ENCODE assay signal across 28 cellular contexts in the genomic region with DNA sequence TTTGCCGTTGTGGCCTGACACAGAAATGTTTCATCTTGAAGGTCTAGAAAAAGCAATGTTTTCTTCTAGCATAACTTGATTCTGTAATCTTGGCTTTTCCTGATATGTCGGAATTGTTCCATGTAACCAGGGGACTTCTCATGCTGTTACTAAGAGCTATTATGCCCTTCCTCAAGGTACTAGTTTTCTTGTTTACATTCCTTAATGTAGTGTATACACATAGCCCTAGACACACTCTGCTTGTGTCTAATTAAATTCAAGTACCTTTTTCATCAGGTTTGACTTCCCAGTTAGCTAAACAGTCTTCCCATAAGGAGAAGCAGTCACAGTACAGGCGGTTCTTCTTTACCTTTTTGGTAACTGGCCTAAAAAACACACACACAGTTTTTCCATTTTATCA.
"Had no signal": no experiment of that assay in that cellular context is flagged by ENCODE, and none has a peak within 500 bp of the region (broad histone marks: within the 10 kb centered on the region; RNA-seq: fewer than 3 reads in every experiment).

No MANE protein-coding gene starts in this region.

- H3K27me3 ChIP-seq: gastrocnemius medialis, pancreas, sigmoid colon, tibial artery, upper lobe of right lung had no signal

- H3K4me1 ChIP-seq: gastrocnemius medialis, pancreas, prostate gland, sigmoid colon, tibial artery, upper lobe of right lung had no signal

- H3K36me3 ChIP-seq: gastrocnemius medialis, pancreas, prostate gland, sigmoid colon, tibial artery, upper lobe of right lung had no signal

- H3K9me3 Mint-ChIP-seq: activated CD8-positive, alpha-beta T cell treated with anti-CD3 and anti-CD28 coated beads for 36 hours; activated T-cell treated with anti-CD3 and anti-CD28 coated beads, Interleukin-2, amount 50 U/mL, for 4 hours; activated T-helper 17 cell treated with anti-CD3 and anti-CD28 coated beads, Interleukin-2, amount 50 U/mL, for 72 hours; effector memory CD8-positive, alpha-beta T cell; naive thymus-derived CD8-positive, alpha-beta T cell; neural crest cell; stimulated activated effector memory CD8-positive, alpha-beta T cell treated with anti-CD3 and anti-CD28 coated beads, Interleukin-12 subunit alpha, Interleukin-12 subunit beta, amount 100 ng/mL, for 72 hours; stimulated activated naive CD8-positive, alpha-beta T cell treated with anti-CD3 and anti-CD28 coated beads, Interleukin-15, amount 100 ng/mL, for 72 hours had no signal

- H3K9me3 ChIP-seq: gastrocnemius medialis, pancreas, prostate gland, sigmoid colon, tibial artery, upper lobe of right lung had no signal

- H3K27me3 Mint-ChIP-seq: activated CD8-positive, alpha-beta T cell treated with anti-CD3 and anti-CD28 coated beads for 36 hours; activated T-helper 17 cell treated with anti-CD3 and anti-CD28 coated beads, Interleukin-2, amount 50 U/mL, for 72 hours; naive thymus-derived CD8-positive, alpha-beta T cell; stimulated activated naive CD8-positive, alpha-beta T cell treated with anti-CD3 and anti-CD28 coated beads, Interleukin-15, amount 100 ng/mL, for 72 hours had no signal

- H3K4me3 Mint-ChIP-seq: activated CD8-positive, alpha-beta T cell treated with anti-CD3 and anti-CD28 coated beads for 36 hours; activated T-cell treated with anti-CD3 and anti-CD28 coated beads, Interleukin-2, amount 50 U/mL, for 4 hours; activated T-helper 17 cell treated with anti-CD3 and anti-CD28 coated beads, Interleukin-2, amount 50 U/mL, for 72 hours; effector memory CD8-positive, alpha-beta T cell; naive thymus-derived CD8-positive, alpha-beta T cell; neural crest cell; stimulated activated effector memory CD8-positive, alpha-beta T cell treated with anti-CD3 and anti-CD28 coated beads, Interleukin-12 subunit alpha, Interleukin-12 subunit beta, amount 100 ng/mL, for 72 hours; stimulated activated naive CD8-positive, alpha-beta T cell treated with anti-CD3 and anti-CD28 coated beads, Interleukin-15, amount 100 ng/mL, for 72 hours had no signal

- H3K36me3 Mint-ChIP-seq: naive thymus-derived CD8-positive, alpha-beta T cell; stimulated activated effector memory CD8-positive, alpha-beta T cell treated with anti-CD3 and anti-CD28 coated beads, Interleukin-12 subunit alpha, Interleukin-12 subunit beta, amount 100 ng/mL, for 72 hours had no signal

- DNase-seq: activated CD4-positive, alpha-beta T cell treated with anti-CD3 and anti-CD28 coated beads for 1 hour; activated CD4-positive, alpha-beta T cell treated with anti-CD3 and anti-CD28 coated beads, Interleukin-2, amount 50 U/mL, for 1 hour; activated CD8-positive, alpha-beta T cell treated with anti-CD3 and anti-CD28 coated beads for 36 hours; activated gamma-delta T cell treated with Interleukin-2 at 50 U/mL for 16 hours; activated naive CD4-positive, alpha-beta T cell treated with anti-CD3 and anti-CD28 coated beads, Interleukin-2, amount 50 U/mL, for 16 hours; activated T-cell treated with anti-CD3 and anti-CD28 coated beads, Interleukin-2, amount 50 U/mL, for 4 hours; amniotic stem cell; caudate nucleus; cortex of kidney; effector memory CD8-positive, alpha-beta T cell; erythroblast; gastrocnemius medialis; glutamatergic neuron; left cardiac atrium; naive thymus-derived CD8-positive, alpha-beta T cell; nucleus accumbens; pancreas; sigmoid colon; small intestine; stimulated activated CD4-positive, alpha-beta T cell treated with anti-CD3 and anti-CD28 coated beads, Interleukin-4, amount 100 ng/mL, for 24 hours; stimulated activated naive CD8-positive, alpha-beta T cell treated with anti-CD3 and anti-CD28 coated beads, Interleukin-15, amount 100 ng/mL, for 72 hours; substantia nigra; tibial artery; upper lobe of right lung had no signal

- H3K27ac Mint-ChIP-seq: activated CD8-positive, alpha-beta T cell treated with anti-CD3 and anti-CD28 coated beads for 36 hours; activated T-helper 17 cell treated with anti-CD3 and anti-CD28 coated beads, Interleukin-2, amount 50 U/mL, for 72 hours; effector memory CD8-positive, alpha-beta T cell; naive thymus-derived CD8-positive, alpha-beta T cell; stimulated activated effector memory CD8-positive, alpha-beta T cell treated with anti-CD3 and anti-CD28 coated beads, Interleukin-12 subunit alpha, Interleukin-12 subunit beta, amount 100 ng/mL, for 72 hours; stimulated activated naive CD8-positive, alpha-beta T cell treated with anti-CD3 and anti-CD28 coated beads, Interleukin-15, amount 100 ng/mL, for 72 hours had no signal

- H3K4me1 Mint-ChIP-seq: activated T-helper 17 cell treated with anti-CD3 and anti-CD28 coated beads, Interleukin-2, amount 50 U/mL, for 72 hours; stimulated activated effector memory CD8-positive, alpha-beta T cell treated with anti-CD3 and anti-CD28 coated beads, Interleukin-12 subunit alpha, Interleukin-12 subunit beta, amount 100 ng/mL, for 72 hours; stimulated activated naive CD8-positive, alpha-beta T cell treated with anti-CD3 and anti-CD28 coated beads, Interleukin-15, amount 100 ng/mL, for 72 hours had no signal

- H3K27ac ChIP-seq: gastrocnemius medialis, pancreas, prostate gland, sigmoid colon, tibial artery, upper lobe of right lung had no signal

- H3K4me3 ChIP-seq: gastrocnemius medialis, pancreas, prostate gland, sigmoid colon, tibial artery, upper lobe of right lung had no signal

- ATAC-seq: activated CD8-positive, alpha-beta T cell treated with anti-CD3 and anti-CD28 coated beads for 36 hours; activated T-cell treated with anti-CD3 and anti-CD28 coated beads, Interleukin-2, amount 50 U/mL, for 4 hours; activated T-helper 17 cell treated with anti-CD3 and anti-CD28 coated beads, Interleukin-2, amount 50 U/mL, for 72 hours; effector memory CD8-positive, alpha-beta T cell; gastrocnemius medialis; left cardiac atrium; naive thymus-derived CD8-positive, alpha-beta T cell; pancreas; stimulated activated effector memory CD8-positive, alpha-beta T cell treated with anti-CD3 and anti-CD28 coated beads, Interleukin-12 subunit alpha, Interleukin-12 subunit beta, amount 100 ng/mL, for 72 hours; stimulated activated naive CD8-positive, alpha-beta T cell treated with anti-CD3 and anti-CD28 coated beads, Interleukin-15, amount 100 ng/mL, for 72 hours; upper lobe of right lung had no signal
